Comparison of ENCODE assay signal across 15 cellular contexts in genomic region chr6:1825926-1826325, GRCh38.
"Had no signal": no experiment of that assay in that cellular context is flagged by ENCODE, and none has a peak within 500 bp of the region (broad histone marks: within the 10 kb centered on the region; RNA-seq: fewer than 3 reads in every experiment).

No MANE protein-coding gene starts in this region.

- H3K27me3 ChIP-seq: breast epithelium, esophagus squamous epithelium, sigmoid colon, spleen, upper lobe of right lung had no signal

- H3K4me1 ChIP-seq: breast epithelium, spleen had no signal

- DNase-seq: activated CD4-positive, alpha-beta T cell treated with anti-CD3 and anti-CD28 coated beads, Interleukin-2, amount 50 U/mL, for 4 hours; activated gamma-delta T cell; effector CD4-positive, alpha-beta T cell; esophagus squamous epithelium; foreskin melanocyte; hypothalamus; nucleus accumbens; sigmoid colon; spleen; stimulated activated naive B cell treated with anti-CD40 and anti-IgM and Interleukin-4, amounts not matched to agents 10 μg/mL and 1 μg/mL and 100 μg/mL, for 72 hours; upper lobe of right lung had no signal

- H3K36me3 ChIP-seq: breast epithelium, esophagus squamous epithelium, sigmoid colon, upper lobe of right lung had no signal

- H3K4me3 ChIP-seq: breast epithelium, esophagus squamous epithelium, lung, sigmoid colon, spleen, upper lobe of right lung had no signal

- ATAC-seq: activated CD4-positive, CD25-positive, alpha-beta regulatory T cell treated with anti-CD3 and anti-CD28 coated beads, Interleukin-2, amount 50 U/mL, for 24 hours; left lobe of liver; upper lobe of right lung had no signal

- H3K27ac ChIP-seq: breast epithelium, esophagus squamous epithelium, sigmoid colon, spleen, upper lobe of right lung had no signal
